In the genomic region with DNA sequence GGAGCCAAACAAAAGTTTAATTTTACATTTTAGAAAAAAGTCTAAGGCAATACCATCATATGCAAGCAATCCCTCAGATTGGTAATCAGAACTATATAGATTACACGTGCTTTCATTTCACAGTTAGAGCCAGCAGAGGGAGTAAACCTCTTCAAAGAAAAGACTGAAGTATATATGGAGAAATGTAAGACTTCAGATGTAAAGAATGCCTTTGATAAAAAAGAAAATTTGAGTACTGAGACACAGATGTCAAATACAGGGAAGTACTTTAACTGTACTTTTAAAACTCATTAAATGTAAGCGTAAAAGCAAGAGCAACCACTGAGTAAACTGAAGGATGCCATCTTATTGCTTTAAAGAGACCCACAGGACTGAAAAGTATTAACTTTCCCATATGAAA, we compare ENCODE assay signal across 8 cellular contexts.
A peak's percentile ranks its signal among the peaks of the same experiment; 100 is the strongest.
DNase-seq lines count a peak whose midpoint lies in the region; ATAC-seq and TF ChIP-seq lines count a peak whose summit lies in the region.

No MANE protein-coding gene starts in this region.

- peak; percentile 70 for TF ChIP-seq CTCF in DOHH2 (IDR thresholded peaks at IDR 0.05; ENCODE audit: low read depth, low read length, poor library complexity, severe bottlenecking)
- peak; percentile 82 for TF ChIP-seq CTCF in OCI-LY1 (IDR thresholded peaks at IDR 0.05; ENCODE audit: low read length)
- TF ChIP-seq CTCF in breast epithelium (IDR thresholded peaks at IDR 0.05), result peak in 2 of 3 donors; percentile 27 to 42

- H3K4me3 ChIP-seq in DOHH2 (ENCODE audit: low read length), result no peak overlapping the region
- H3K4me3 ChIP-seq in OCI-LY1 (ENCODE audit: low read depth, low read length, poor library complexity, severe bottlenecking), result no peak overlapping the region
- H3K4me3 ChIP-seq in breast epithelium, result no peak overlapping the region

- intact Hi-C loops in breast epithelium (cut with DNase I; ENCODE audit: low total_unique reads), result loop anchor here (10.0 kb wide), 1 partner anchor 143 kb away; a partner anchor contains a TSS

- H3K27me3 ChIP-seq in DOHH2 (ENCODE audit: control insufficient read depth, low read length) (no peaks in the 10 kb centered on the region), OCI-LY1 (ENCODE audit: insufficient read depth, low read length) (no peaks in the 10 kb centered on the region), breast epithelium (no peaks in the 10 kb centered on the region)

- H3K4me1 ChIP-seq in DOHH2 (ENCODE audit: control insufficient read depth, low read length) (peaks cover 14% of the 10 kb centered on the region), OCI-LY1 (ENCODE audit: insufficient read depth, low read length, severe bottlenecking) (peaks cover 11% of the 10 kb centered on the region), breast epithelium (no peaks in the 10 kb centered on the region)

- H3K79me2 ChIP-seq in DOHH2 (ENCODE audit: control insufficient read depth, low read length), result no peaks in the 10 kb centered on the region
- no peaks in the 10 kb centered on the region for H3K79me2 ChIP-seq in OCI-LY1 (ENCODE audit: insufficient read depth, low read length)

- peak; percentile 97 for ATAC-seq in GM19351 (IDR thresholded peaks at IDR 0.05; ENCODE audit: unreplicated experiment)
- peak; percentile 84 for ATAC-seq in HG03520 (IDR thresholded peaks at IDR 0.05; ENCODE audit: unreplicated experiment)

- H2AFZ ChIP-seq in OCI-LY1 (ENCODE audit: low read length), result no peak overlapping the region

- DNase-seq in breast epithelium (ENCODE audit: low spot score in 2 of 2) (no peak), medulla oblongata (ENCODE audit: extremely low spot score) (peak; percentile 58), ureter (ENCODE audit: low spot score) (no peak)
- no peak for DNase-seq in activated CD8-positive, alpha-beta memory T cell treated with anti-CD3 and anti-CD28 coated beads, Interleukin-2, amount 50 U/mL, for 4 hours

- H3K9me3 ChIP-seq in DOHH2 (ENCODE audit: control insufficient read depth, insufficient read depth, low read length) (peaks cover 7% of the 10 kb centered on the region; the same call in 1 of the 2 replicates), OCI-LY1 (ENCODE audit: low read length) (peaks cover 4% of the 10 kb centered on the region), breast epithelium (no peaks in the 10 kb centered on the region)

- no peak overlapping the region for H3K4me2 ChIP-seq in DOHH2 (ENCODE audit: low read length)
- H3K4me2 ChIP-seq in OCI-LY1 (ENCODE audit: low read length), result no peak overlapping the region

- peaks cover 8% of the 10 kb centered on the region; the same call in 1 of the 2 replicates for H3K36me3 ChIP-seq in DOHH2 (ENCODE audit: control insufficient read depth, low read length)
- peaks cover 12% of the 10 kb centered on the region; the same call in 1 of the 2 replicates for H3K36me3 ChIP-seq in OCI-LY1 (ENCODE audit: insufficient read depth, low read length)
- no peaks in the 10 kb centered on the region for H3K36me3 ChIP-seq in breast epithelium

- H3K27ac ChIP-seq in DOHH2 (ENCODE audit: low read depth, low read length) (no peak overlapping the region), OCI-LY1 (ENCODE audit: low read depth, low read length, poor library complexity, severe bottlenecking) (peak overlapping the region; percentile 22), breast epithelium (no peak overlapping the region)

- no peak overlapping the region for H3K9ac ChIP-seq in OCI-LY1 (ENCODE audit: low read length)

- H4K20me1 ChIP-seq in DOHH2 (ENCODE audit: control insufficient read depth, insufficient read depth, low read depth, low read length) (no peaks in the 10 kb centered on the region; the same call in 1 of the 2 replicates), OCI-LY1 (ENCODE audit: insufficient read depth, low read length) (no peaks in the 10 kb centered on the region)

- TF ChIP-seq POLR2A in breast epithelium (IDR thresholded peaks at IDR 0.05), result no peak

- H3K9me2 ChIP-seq in DOHH2 (replicated peaks; ENCODE audit: control insufficient read depth, low read length), result no peaks in the 10 kb centered on the region
- no peaks in the 10 kb centered on the region for H3K9me2 ChIP-seq in OCI-LY1 (ENCODE audit: low read depth, low read length)

- 0 out of 2 replicates have a peak, but pooled peaks cover 7% of the 10 kb centered on the region for H3F3A ChIP-seq in DOHH2 (ENCODE audit: control insufficient read depth, insufficient read depth)
- H3F3A ChIP-seq in OCI-LY1 (ENCODE audit: insufficient read depth, low read length), result no peaks in the 10 kb centered on the region
